Comparison of ENCODE assay signal across 12 cellular contexts in genomic region chr11:83140691-83141455, GRCh38. TPM values are rescaled to one million over a fixed set of nuclear protein-coding genes. Genes with fewer than 3 reads are reported as not detected.
DNase-seq lines count a peak whose midpoint lies in the region; ATAC-seq and TF ChIP-seq lines count a peak whose summit lies in the region.
"Had no signal": no experiment of that assay in that cellular context is flagged by ENCODE, and none has a peak within 500 bp of the region (broad histone marks: within the 10 kb centered on the region; RNA-seq: fewer than 3 reads in every experiment).

No MANE protein-coding gene starts in this region.

- intact Hi-C loops in Caco-2 (cut with micrococcal nuclease; ENCODE audit: unreplicated experiment), result loop anchor here (1.0 kb wide), 2 partner anchors 16 to 48 kb away; partner anchors contain the start of gene PCF11
- intact Hi-C loops in Right ventricle myocardium superior (cut with DNase I), result no loop called here

- CTCF ChIA-PET in Caco-2 (lab: Charles Lee), result interaction anchor here (0.7 to 0.9 kb wide), 2 partner anchors 16 to 48 kb away, joined by 3 to 5 read pairs; no protein-coding TSS in a partner anchor

- H3K27me3 Mint-ChIP-seq in Caco-2 (ENCODE audit: insufficient read depth, unreplicated experiment), result no peaks in the 10 kb centered on the region

- DNase-seq in Caco-2 (peak; percentile 75 to 79), NOMO-1 (lab: John Stamatoyannopoulos, UW; ENCODE audit: unreplicated experiment in 2 of 2) (peak; percentile 30 to 43), CD1c-positive myeloid dendritic cell (ENCODE audit: extremely low spot score) (no peak), HK-2 (ENCODE audit: unreplicated experiment) (no peak), Right ventricle myocardium superior (no peak), omental fat pad (ENCODE audit: low spot score) (no peak)
- DNase-seq: activated gamma-delta T cell; NCI-H1417; retina; stimulated activated naive CD4-positive, alpha-beta T cell treated with Interleukin-2 at 50 U/mL for 16 hours had no signal

- peaks cover 18% of the 10 kb centered on the region for H3K4me1 ChIP-seq in Caco-2

- POLR2A ChIA-PET in Caco-2 (lab: Charles Lee), result interaction anchor here (0.6 to 3.3 kb wide), 3 partner anchors 15 to 68 kb away, joined by 3 to 32 read pairs (median 4); partner anchors contain the start of gene PCF11

- H3K9me3 ChIP-seq in Caco-2, result no peaks in the 10 kb centered on the region

- peaks cover 13% of the 10 kb centered on the region for H3K4me1 Mint-ChIP-seq in Caco-2 (ENCODE audit: low read depth, unreplicated experiment)

- no peaks in the 10 kb centered on the region for H3K27me3 ChIP-seq in Caco-2 (replicated peaks; ENCODE audit: control insufficient read depth, insufficient read depth, low read length)

- H3K4me3 Mint-ChIP-seq in Caco-2 (ENCODE audit: unreplicated experiment), result peak overlapping the region; percentile 4

- ATAC-seq in GM19455 (IDR thresholded peaks at IDR 0.05; ENCODE audit: unreplicated experiment) (peak; percentile 80), HG03039 (IDR thresholded peaks at IDR 0.05; ENCODE audit: unreplicated experiment) (peak; percentile 95), Right ventricle myocardium superior (ENCODE audit: poor library complexity) (no peak), omental fat pad (ENCODE audit: low FRiP score) (no peak)

- TSS peak; percentile 68 for BruUV-seq in Caco-2 (replicated peaks; lab: Mats Ljungman, UMichigan)

- no peaks in the 10 kb centered on the region for H3K36me3 ChIP-seq in Caco-2 (ENCODE audit: control insufficient read depth, insufficient read depth, low read length)

- no peak overlapping the region for H3K4me3 ChIP-seq in Caco-2 (ENCODE audit: low read depth, low read length)

- no peaks in the 10 kb centered on the region for H3K9me3 Mint-ChIP-seq in Caco-2 (ENCODE audit: unreplicated experiment)

- no peaks in the 10 kb centered on the region for H3K36me3 Mint-ChIP-seq in Caco-2 (ENCODE audit: insufficient read depth, unreplicated experiment)

- peak overlapping the region; percentile 57 for H3K27ac Mint-ChIP-seq in Caco-2 (ENCODE audit: unreplicated experiment)

- no peak for TF ChIP-seq CTCF in Caco-2 (IDR thresholded peaks at IDR 0.05; ENCODE audit: insufficient read depth in 1 of 2, low read depth in 1 of 2, low read length in 1 of 2, severe bottlenecking in 1 of 2, unreplicated experiment in 1 of 2)
- TF ChIP-seq CTCF in omental fat pad (IDR thresholded peaks at IDR 0.05), result no peak

RNA-seq across cellular contexts. Expression of gene PCF11, which starts 16.1 kb away (rescaled TPM):
- 78.4 and 78.5 TPM in 2 replicates for total RNA-seq in Caco-2 (2022)
- 25.3 TPM for total RNA-seq in Right ventricle myocardium superior
- total RNA-seq in omental fat pad, result 100 to 1,000 TPM in 2 of 4 donors, 10 to 100 TPM in 2; 67.2 to 120 (median 96.5) TPM

RNA-seq across cellular contexts. Expression of gene ANKRD42, which starts 52.6 kb away (rescaled TPM):
- total RNA-seq in Caco-2 (2022) (8.3 and 9.0 TPM in 2 replicates), Right ventricle myocardium superior (3.9 TPM), omental fat pad (10 to 100 TPM in 3 of 4 donors, 1 to 10 TPM in 1; 9.0 to 13.4 (median 11.6) TPM)

Comparison
In these comparisons a context has a peak if more than half of its experiments do, and no peak if none do; other contexts are left out.
1. DNase-seq: peak in Caco-2 (2 of 2) and NOMO-1 (2 of 2); none in CD1c-positive myeloid dendritic cell (single experiment), HK-2 (single experiment), Right ventricle myocardium superior (single experiment) and omental fat pad (single experiment).
2. ATAC-seq: peak in GM19455 (single experiment) and HG03039 (single experiment); none in Right ventricle myocardium superior (single experiment) and omental fat pad (single experiment).